9 cellular contexts compared by ENCODE assay signal in the genomic region with DNA sequence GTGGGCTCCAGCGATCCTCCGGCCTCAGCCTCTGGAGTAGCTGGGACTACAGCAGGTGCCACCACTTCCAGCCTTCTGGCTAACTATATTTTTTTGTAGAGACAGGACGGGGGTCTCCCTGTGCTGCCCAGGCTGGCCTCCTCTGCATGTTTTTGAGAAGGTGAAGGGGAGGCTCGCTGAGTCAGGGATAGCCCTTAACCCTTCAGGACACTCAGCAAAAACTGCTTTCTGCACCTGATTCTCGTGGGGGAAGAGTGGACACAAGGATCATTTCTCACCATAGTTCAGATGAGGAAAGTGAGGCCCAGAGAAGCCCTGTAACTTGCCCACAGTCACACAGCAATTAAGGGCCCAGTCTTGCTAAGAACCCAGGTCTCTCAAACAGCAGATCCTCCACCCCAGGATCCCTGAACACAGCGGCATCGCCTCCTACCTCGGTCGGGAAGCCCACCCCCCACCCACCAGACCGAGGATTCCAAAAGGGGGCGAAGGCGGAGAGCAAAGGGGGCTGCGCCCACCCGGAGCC. TPM values are rescaled to one million over a fixed set of nuclear protein-coding genes. Genes with fewer than 3 reads are reported as not detected.
DNase-seq lines count a peak whose midpoint lies in the region; ATAC-seq and TF ChIP-seq lines count a peak whose summit lies in the region.
"Had no signal": no experiment of that assay in that cellular context is flagged by ENCODE, and none has a peak within 500 bp of the region (broad histone marks: within the 10 kb centered on the region; RNA-seq: fewer than 3 reads in every experiment).

No MANE protein-coding gene starts in this region.

- peaks cover 63 to 92% (median 81%) of the 10 kb centered on the region in 3 donors for H3K4me1 Mint-ChIP-seq in naive B cell

- peak overlapping the region; percentile 70 for H3K4me3 ChIP-seq in left ventricle myocardium inferior
- peak overlapping the region; percentile 68 for H3K4me3 ChIP-seq in coronary artery

- DNase-seq in left ventricle myocardium inferior, result no peak
- no peak for DNase-seq in left ventricle myocardium superior
- DNase-seq in coronary artery (ENCODE audit: low spot score), result no peak
- DNase-seq in naive B cell, result no peak
- DNase-seq in kidney tubule cell (ENCODE audit: low spot score), result no peak
- no peak for DNase-seq in NCI-H2227 (lab: John Stamatoyannopoulos, UW; ENCODE audit: unreplicated experiment)
- DNase-seq: SIG-M5 had no signal

- no peaks in the 10 kb centered on the region for H3K36me3 Mint-ChIP-seq in naive B cell

- H3K27ac ChIP-seq in left ventricle myocardium inferior (replicated peaks) (peak overlapping the region; percentile 92), coronary artery (peak overlapping the region; percentile 41 to 70)

- no peak for TF ChIP-seq CTCF in left ventricle myocardium inferior (IDR thresholded peaks at IDR 0.05; ENCODE audit: borderline replicate concordance)
- no peak for TF ChIP-seq CTCF in coronary artery (IDR thresholded peaks at IDR 0.05)

- peaks cover 74% of the 10 kb centered on the region for H3K4me1 ChIP-seq in left ventricle myocardium inferior

- no peaks in the 10 kb centered on the region for H3K36me3 ChIP-seq in left ventricle myocardium inferior

- no peaks in the 10 kb centered on the region for H3K9me3 Mint-ChIP-seq in naive B cell

- intact Hi-C loops in left ventricle myocardium inferior (cut with micrococcal nuclease), result no loop called here
- intact Hi-C loops in left ventricle myocardium superior (cut with micrococcal nuclease), result no loop called here

- peak overlapping the region; percentile 68 to 96 (median 88) for H3K4me3 Mint-ChIP-seq in naive B cell

- ATAC-seq in left ventricle myocardium superior, result no peak
- no peak for ATAC-seq in naive B cell (ENCODE audit: low read depth in 2 of 2)
- no peak for ATAC-seq in GM18861 (IDR thresholded peaks at IDR 0.05; ENCODE audit: unreplicated experiment)
- no peak for ATAC-seq in GM21423 (IDR thresholded peaks at IDR 0.05; ENCODE audit: unreplicated experiment)

- no peaks in the 10 kb centered on the region for H3K9me3 ChIP-seq in left ventricle myocardium inferior (replicated peaks)

- no peaks in the 10 kb centered on the region for H3K27me3 ChIP-seq in left ventricle myocardium inferior (ENCODE audit: low read depth)

- H3K27ac Mint-ChIP-seq in naive B cell, result peak overlapping the region; percentile 37 to 98 (median 94)

- H3K27me3 Mint-ChIP-seq in naive B cell, result no peaks in the 10 kb centered on the region

RNA-seq across cellular contexts. Expression of a gene that starts 1.3 kb away (rescaled TPM):
- total RNA-seq in left ventricle myocardium inferior (3.5 TPM), left ventricle myocardium superior (4.7 TPM)
- 100 to 1,000 TPM; 106 to 197 (median 132) TPM for polyA plus RNA-seq in naive B cell (ENCODE audit: low read depth in 6 of 6)

RNA-seq across cellular contexts. Expression of a gene that starts 29.8 kb away (rescaled TPM):
- 40.1 TPM for total RNA-seq in left ventricle myocardium inferior
- total RNA-seq in left ventricle myocardium superior, result 42.8 TPM
- 1 to 10 TPM in 3 of 6 donors, under 1 TPM in 3; 0.15 to 2.3 (median 0.91) TPM for polyA plus RNA-seq in naive B cell (ENCODE audit: low read depth in 6 of 6)

RNA-seq across cellular contexts. Expression of a gene that starts 38.3 kb away (rescaled TPM):
- total RNA-seq in left ventricle myocardium inferior (39.2 TPM), left ventricle myocardium superior (34.5 TPM)
- polyA plus RNA-seq in naive B cell (ENCODE audit: low read depth in 6 of 6), result 10 to 100 TPM; 27.6 to 65.1 (median 52.8) TPM
